In the genomic region with DNA sequence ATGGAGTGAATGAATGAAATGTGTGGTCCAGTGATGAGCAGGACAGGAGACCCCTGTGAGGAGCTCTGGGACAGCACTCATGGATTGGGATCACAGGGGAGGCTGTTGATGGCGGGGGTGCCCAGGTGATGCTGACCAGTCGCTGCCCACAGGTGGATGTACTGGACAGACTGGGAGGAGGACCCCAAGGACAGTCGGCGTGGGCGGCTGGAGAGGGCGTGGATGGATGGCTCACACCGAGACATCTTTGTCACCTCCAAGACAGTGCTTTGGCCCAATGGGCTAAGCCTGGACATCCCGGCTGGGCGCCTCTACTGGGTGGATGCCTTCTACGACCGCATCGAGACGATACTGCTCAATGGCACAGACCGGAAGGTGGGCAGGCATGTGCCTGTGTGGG, we compare ENCODE assay signal across 17 cellular contexts. TPM values are rescaled to one million over a fixed set of nuclear protein-coding genes. Genes with fewer than 3 reads are reported as not detected.
A peak's percentile ranks its signal among the peaks of the same experiment; 100 is the strongest.
DNase-seq lines count a peak whose midpoint lies in the region; ATAC-seq and TF ChIP-seq lines count a peak whose summit lies in the region.
"Had no signal": no experiment of that assay in that cellular context is flagged by ENCODE, and none has a peak within 500 bp of the region (broad histone marks: within the 10 kb centered on the region; RNA-seq: fewer than 3 reads in every experiment).

No MANE protein-coding gene starts in this region.

- no peaks in the 10 kb centered on the region for H3K9me3 Mint-ChIP-seq in neural progenitor cell
- H3K9me3 Mint-ChIP-seq: CD8-positive, alpha-beta memory T cell had no signal

- H3K9ac ChIP-seq in adipocyte (ENCODE audit: low read length) = peak overlapping the region; percentile 10
- H3K9ac ChIP-seq in mesenchymal stem cell (ENCODE audit: low read length) = peak overlapping the region; percentile 70
- H3K9ac ChIP-seq in neural progenitor cell = no peak overlapping the region
- H3K9ac ChIP-seq: BLaER1 had no signal

- peaks cover 100% of the 10 kb centered on the region for H3K36me3 ChIP-seq in adipocyte (ENCODE audit: control insufficient read depth, insufficient read depth, low read length, severe bottlenecking)
- H3K36me3 ChIP-seq in mesenchymal stem cell (ENCODE audit: control insufficient read depth in 1 of 2, insufficient read depth in 2 of 2, low read depth in 1 of 2, low read length in 2 of 2) = peaks cover 86 to 100% of the 10 kb centered on the region in 2 experiments
- H3K36me3 ChIP-seq in adrenal gland (replicated peaks in 1 of 2) = peaks cover 0 to 57% of the 10 kb centered on the region in 2 donors
- no peaks in the 10 kb centered on the region for H3K36me3 ChIP-seq in neural progenitor cell

- peaks cover 49% of the 10 kb centered on the region for H3K36me3 Mint-ChIP-seq in neural progenitor cell
- H3K36me3 Mint-ChIP-seq: CD8-positive, alpha-beta memory T cell had no signal

- no peak overlapping the region for H2BK5ac ChIP-seq in mesenchymal stem cell (ENCODE audit: low read depth, low read length, poor library complexity, severe bottlenecking)

- H3K18ac ChIP-seq in mesenchymal stem cell (ENCODE audit: low read depth in 1 of 2, low read length in 2 of 2) = no peak overlapping the region

- WGBS in mesenchymal stem cell = 97% methylated on average over 14 of the region's 14 CpGs
- 95 to 97% (median 96%) methylated on average over 14 of the region's 14 CpGs for WGBS in adrenal gland, 4 donors

- ATAC-seq in Right ventricle myocardium superior (ENCODE audit: poor library complexity) = no peak
- ATAC-seq in Right ventricle myocardium inferior = no peak
- ATAC-seq: GM12878 had no signal

- TF ChIP-seq POLR2A in adrenal gland (IDR thresholded peaks at IDR 0.05) = no peak

- peak overlapping the region; percentile 42 for H4K8ac ChIP-seq in mesenchymal stem cell (ENCODE audit: low read length)

- H2AFZ ChIP-seq in mesenchymal stem cell (ENCODE audit: low read depth, low read length) (no peak overlapping the region), neural progenitor cell (replicated peaks) (no peak overlapping the region)

- no peak overlapping the region for H2BK15ac ChIP-seq in mesenchymal stem cell (ENCODE audit: low read depth, poor library complexity, severe bottlenecking)

- intact Hi-C loops in Right ventricle myocardium superior (cut with DNase I) = no loop called here
- intact Hi-C loops in Right ventricle myocardium inferior (cut with DNase I) = no loop called here
- intact Hi-C loops in adrenal gland (cut with DNase I) = no loop called here

- H3K9me3 ChIP-seq in adipocyte (ENCODE audit: control insufficient read depth, low read length) (no peaks in the 10 kb centered on the region), mesenchymal stem cell (ENCODE audit: control insufficient read depth, low read length) (no peaks in the 10 kb centered on the region), adrenal gland (replicated peaks in 1 of 3) (no peaks in the 10 kb centered on the region), neural progenitor cell (ENCODE audit: low read depth) (no peaks in the 10 kb centered on the region)
- H3K9me3 ChIP-seq: BLaER1, Caco-2 had no signal

- H3K27me3 ChIP-seq in adipocyte (replicated peaks; ENCODE audit: control insufficient read depth, insufficient read depth, low read length) (no peaks in the 10 kb centered on the region), mesenchymal stem cell (ENCODE audit: control insufficient read depth in 1 of 2, insufficient read depth in 1 of 2, low read length in 2 of 2) (no peaks in the 10 kb centered on the region), adrenal gland (no peaks in the 10 kb centered on the region), neural progenitor cell (no peaks in the 10 kb centered on the region)
- H3K27me3 ChIP-seq: BLaER1 had no signal

- no peak overlapping the region for H2BK120ac ChIP-seq in mesenchymal stem cell (ENCODE audit: low read depth, low read length)

- H2AK5ac ChIP-seq in mesenchymal stem cell (ENCODE audit: low read length, severe bottlenecking) = no peak overlapping the region

- H3K27ac Mint-ChIP-seq in neural progenitor cell = no peak overlapping the region

- H3K4me3 ChIP-seq in adipocyte (ENCODE audit: low read length) (no peak overlapping the region), mesenchymal stem cell (ENCODE audit: insufficient read depth in 1 of 2, low read depth in 1 of 2, low read length in 2 of 2) (no peak overlapping the region), adrenal gland (no peak overlapping the region), neural progenitor cell (no peak overlapping the region)
- H3K4me3 ChIP-seq: BLaER1, GM12878 had no signal

- H3K27ac ChIP-seq in mesenchymal stem cell (ENCODE audit: low read length, poor library complexity, severe bottlenecking) (no peak overlapping the region), adrenal gland (peak overlapping the region in 1 of 5 donors; percentile 14), neural progenitor cell (no peak overlapping the region)
- H3K27ac ChIP-seq: 22Rv1, BLaER1 had no signal

- H3K4ac ChIP-seq in mesenchymal stem cell (ENCODE audit: low read depth in 1 of 2, low read length in 2 of 2) = no peak overlapping the region

- no peak for TF ChIP-seq CTCF in adrenal gland (IDR thresholded peaks at IDR 0.05)
- no peak for TF ChIP-seq CTCF in neural progenitor cell (IDR thresholded peaks at IDR 0.05)

- no peaks in the 10 kb centered on the region for H3F3A ChIP-seq in neural progenitor cell (ENCODE audit: low read depth)

- DNase-seq in Right ventricle myocardium superior (peak; percentile 40), Right ventricle myocardium inferior (ENCODE audit: missing footprints) (no peak), adipocyte (ENCODE audit: low read depth) (no peak), mesenchymal stem cell (no peak), adrenal gland (no peak), NCI-H1417 treated with DMSO at 0.1 percent for 48 hours (lab: John Stamatoyannopoulos, UW) (no peak), neural progenitor cell (ENCODE audit: low spot score) (no peak)
- DNase-seq: AML-193; Caco-2; CD8-positive, alpha-beta memory T cell; KBM-7 had no signal

- no peak overlapping the region for H4K91ac ChIP-seq in mesenchymal stem cell (ENCODE audit: low read length)

- peaks cover 49% of the 10 kb centered on the region for H3K4me1 ChIP-seq in adipocyte (ENCODE audit: control insufficient read depth, insufficient read depth, low read length)
- peaks cover 8% of the 10 kb centered on the region for H3K4me1 ChIP-seq in mesenchymal stem cell (ENCODE audit: control insufficient read depth, insufficient read depth, low read depth, low read length)
- peaks cover 4 to 15% of the 10 kb centered on the region in 2 donors for H3K4me1 ChIP-seq in adrenal gland (replicated peaks in 1 of 2)
- H3K4me1 ChIP-seq in neural progenitor cell = no peaks in the 10 kb centered on the region
- H3K4me1 ChIP-seq: Caco-2 had no signal

- H3K4me2 ChIP-seq in mesenchymal stem cell (ENCODE audit: low read length, poor library complexity, severe bottlenecking) (no peak overlapping the region), neural progenitor cell (no peak overlapping the region)
- H3K4me2 ChIP-seq: BLaER1 had no signal

- no peak overlapping the region for H2BK12ac ChIP-seq in mesenchymal stem cell (ENCODE audit: low read length in 2 of 2)

- H3K27me3 Mint-ChIP-seq in neural progenitor cell (ENCODE audit: insufficient read depth, low read depth) = peaks cover 8% of the 10 kb centered on the region

- H3K79me2 ChIP-seq in neural progenitor cell (ENCODE audit: low read depth) = no peaks in the 10 kb centered on the region

- H3K4me1 Mint-ChIP-seq in neural progenitor cell = peaks cover 12% of the 10 kb centered on the region

- peaks cover 29% of the 10 kb centered on the region for H3K79me1 ChIP-seq in mesenchymal stem cell (replicated peaks; ENCODE audit: low read length, poor library complexity, severe bottlenecking)

- peaks cover 7% of the 10 kb centered on the region for H4K20me1 ChIP-seq in neural progenitor cell (ENCODE audit: low read depth)
- H4K20me1 ChIP-seq: BLaER1 had no signal

- H3K14ac ChIP-seq in mesenchymal stem cell (ENCODE audit: low read length in 2 of 2) = no peak overlapping the region

- no peak overlapping the region for H3K23ac ChIP-seq in mesenchymal stem cell (ENCODE audit: low read length in 2 of 2)

- no peak overlapping the region for H3K4me3 Mint-ChIP-seq in neural progenitor cell
- H3K4me3 Mint-ChIP-seq: CD8-positive, alpha-beta memory T cell had no signal

RNA-seq across cellular contexts. Expression of a gene that starts 13.3 kb away (rescaled TPM):
- total RNA-seq in Right ventricle myocardium superior (not detected), Right ventricle myocardium inferior (not detected), adrenal gland (not detected), neural progenitor cell (ENCODE audit: low replicate concordance) (not detected in 2 replicates)
- not detected for polyA plus RNA-seq in mesenchymal stem cell (2013, experiment 1 of 2)
- not detected for polyA plus RNA-seq in mesenchymal stem cell (2013, experiment 2 of 2)
- polyA plus RNA-seq in adrenal gland = not detected
- total RNA-seq: A673; Caco-2; CD8-positive, alpha-beta memory T cell; Daoy; GM12878; H4 had no signal
- polyA plus RNA-seq: CD8-positive, alpha-beta memory T cell; GM12878 had no signal

RNA-seq across cellular contexts. Expression of a gene that starts 32.5 kb away (rescaled TPM):
- 121 TPM for total RNA-seq in Right ventricle myocardium superior
- 143 TPM for total RNA-seq in Right ventricle myocardium inferior
- 68.9 TPM for polyA plus RNA-seq in mesenchymal stem cell (2013, experiment 1 of 2)
- polyA plus RNA-seq in mesenchymal stem cell (2013, experiment 2 of 2) = 57.9 TPM
- 100 to 1,000 TPM; 126 to 307 (median 179) TPM for total RNA-seq in adrenal gland
- 10 to 100 TPM; 21.2 to 81.0 (median 59.2) TPM for polyA plus RNA-seq in adrenal gland
- total RNA-seq in neural progenitor cell (ENCODE audit: low replicate concordance) = 13.9 and 31.9 TPM in 2 replicates

RNA-seq across cellular contexts. Expression of a gene that starts 49.6 kb away (rescaled TPM):
- total RNA-seq in Right ventricle myocardium superior (49.5 TPM), Right ventricle myocardium inferior (58.3 TPM), adrenal gland (100 to 1,000 TPM; 109 to 227 (median 155) TPM), neural progenitor cell (ENCODE audit: low replicate concordance) (12.9 and 21.6 TPM in 2 replicates)
- 87.5 TPM for polyA plus RNA-seq in mesenchymal stem cell (2013, experiment 1 of 2)
- polyA plus RNA-seq in mesenchymal stem cell (2013, experiment 2 of 2) = 89.4 TPM
- 100 to 1,000 TPM; 102 to 321 (median 177) TPM for polyA plus RNA-seq in adrenal gland

RNA-seq across cellular contexts. Expression of a gene that starts 55.9 kb away (rescaled TPM):
- 0.70 TPM for total RNA-seq in Right ventricle myocardium superior
- total RNA-seq in Right ventricle myocardium inferior = 0.60 TPM
- 1.8 TPM for polyA plus RNA-seq in mesenchymal stem cell (2013, experiment 1 of 2)
- 1.6 TPM for polyA plus RNA-seq in mesenchymal stem cell (2013, experiment 2 of 2)
- total RNA-seq in adrenal gland = 1 to 10 TPM in 1 of 8 donors, under 1 TPM in 4, not detected in 3; 0.15 to 3.7 (median 0.42) TPM
- 1 to 10 TPM in 2 of 3 donors, under 1 TPM in 1; 0.62 to 1.7 (median 1.2) TPM for polyA plus RNA-seq in adrenal gland
- total RNA-seq in neural progenitor cell (ENCODE audit: low replicate concordance) = 0.28 TPM in 1 of 2 replicates, not detected in the other
- polyA plus RNA-seq: CD8-positive, alpha-beta memory T cell had no signal
